Comparison of ENCODE assay signal across 16 cellular contexts in the genomic region with DNA sequence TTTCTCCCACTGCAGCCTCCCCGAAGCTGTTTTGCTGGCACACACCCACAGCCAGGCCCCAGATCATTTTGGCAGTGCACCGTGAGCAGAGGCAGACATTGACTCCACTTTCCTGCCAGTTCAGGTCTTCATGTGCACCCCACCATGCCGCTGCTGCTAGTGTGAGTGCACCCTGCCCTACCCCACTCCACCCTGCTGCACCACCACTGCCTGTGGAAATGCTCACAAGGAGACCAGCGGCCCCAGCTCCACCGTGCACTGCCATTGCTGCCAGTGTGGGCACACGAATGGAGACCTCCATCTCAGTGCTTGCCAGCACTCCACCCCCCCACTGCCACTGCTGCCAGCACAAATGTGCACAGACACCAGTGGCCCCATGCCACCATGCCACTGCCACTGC.
A peak's percentile ranks its signal among the peaks of the same experiment; 100 is the strongest.
DNase-seq lines count a peak whose midpoint lies in the region; ATAC-seq and TF ChIP-seq lines count a peak whose summit lies in the region.
"Had no signal": no experiment of that assay in that cellular context is flagged by ENCODE, and none has a peak within 500 bp of the region (broad histone marks: within the 10 kb centered on the region; RNA-seq: fewer than 3 reads in every experiment).

No MANE protein-coding gene starts in this region.

- no peak overlapping the region for H4K8ac ChIP-seq in neuronal stem cell (ENCODE audit: low read depth, low read length)

- no peak overlapping the region for H3K27ac ChIP-seq in neuronal stem cell (replicated peaks; ENCODE audit: low read length)
- H3K27ac ChIP-seq: BLaER1 had no signal

- no peaks in the 10 kb centered on the region for H3K79me1 ChIP-seq in neuronal stem cell (ENCODE audit: low read depth, low read length)

- no CpG with 5 or more reads among the region's 6 CpGs for WGBS in neuronal stem cell (ENCODE audit: extremely low coverage in 2 of 2, insufficient read length in 2 of 2, insufficient replicate concordance in 1 of 2), 2 donors

- no peak overlapping the region for H2BK5ac ChIP-seq in neuronal stem cell (ENCODE audit: low read length)

- H3K4me1 ChIP-seq in Loucy (ENCODE audit: insufficient read depth, low read length, poor library complexity, severe bottlenecking) (peaks cover 28% of the 10 kb centered on the region), neuronal stem cell (ENCODE audit: control insufficient read depth in 2 of 2, insufficient read depth in 1 of 2, low read depth in 1 of 2, low read length in 2 of 2) (no peaks in the 10 kb centered on the region)
- H3K4me1 ChIP-seq: BE2C, BLaER1 had no signal

- peaks cover 6% of the 10 kb centered on the region; the same call in 1 of the 2 replicates for H3F3A ChIP-seq in Loucy (ENCODE audit: low read depth)

- DNase-seq in neuronal stem cell (ENCODE audit: low spot score) (no peak), GM10248 (ENCODE audit: extremely low spot score) (no peak), D341Med (ENCODE audit: low spot score) (no peak)
- DNase-seq: 8988T; ACHN; BE2C; CD4-positive, alpha-beta memory T cell; CD4-positive, CD25-positive, alpha-beta regulatory T cell; CD8-positive, alpha-beta memory T cell; COR-L47; DMS79 treated with DMSO at 0.1 percent for 48 hours; EL; GDM1 had no signal

- H3K9me2 ChIP-seq in Loucy (replicated peaks; ENCODE audit: low read depth, low read length) = no peaks in the 10 kb centered on the region

- no peaks in the 10 kb centered on the region for H4K20me1 ChIP-seq in Loucy (ENCODE audit: insufficient read depth, low read length, poor library complexity, severe bottlenecking)
- H4K20me1 ChIP-seq: BLaER1 had no signal

- H2AFZ ChIP-seq in Loucy (ENCODE audit: low read length) = no peak overlapping the region
- H2AFZ ChIP-seq in neuronal stem cell (ENCODE audit: low read length) = no peak overlapping the region

- no peak overlapping the region for H3K14ac ChIP-seq in neuronal stem cell (ENCODE audit: low read length)

- H3K27me3 ChIP-seq in Loucy (ENCODE audit: insufficient read depth, low read length, poor library complexity, severe bottlenecking) (no peaks in the 10 kb centered on the region), neuronal stem cell (ENCODE audit: control insufficient read depth in 3 of 3, insufficient read depth in 3 of 3, low read depth in 1 of 3, low read length in 3 of 3) (no peaks in the 10 kb centered on the region)
- H3K27me3 ChIP-seq: BE2C had no signal

- no peak overlapping the region for H2BK15ac ChIP-seq in neuronal stem cell (ENCODE audit: low read length)

- CTCF ChIA-PET in GM10248 (lab: Yijun Ruan, JAX) = no interaction called here

- POLR2A ChIA-PET in GM10248 (lab: Yijun Ruan, JAX) = no interaction called here

- H3K4me3 ChIP-seq in Loucy (ENCODE audit: low read length, poor library complexity, severe bottlenecking) = no peak overlapping the region
- no peak overlapping the region for H3K4me3 ChIP-seq in neuronal stem cell (ENCODE audit: low read length in 2 of 2)
- H3K4me3 ChIP-seq: BLaER1 had no signal

- no peak overlapping the region for H2BK12ac ChIP-seq in neuronal stem cell (ENCODE audit: low read length)

- H2BK120ac ChIP-seq in neuronal stem cell (ENCODE audit: low read depth, low read length) = no peak overlapping the region

- ATAC-seq in GM18868 (IDR thresholded peaks at IDR 0.05; ENCODE audit: unreplicated experiment) = no peak

- no peak for TF ChIP-seq CTCF in Loucy (conservative IDR thresholded peaks at IDR 0.05; ENCODE audit: low read length)
- TF ChIP-seq CTCF in GM10248 (IDR thresholded peaks at IDR 0.05; ENCODE audit: control extremely low read depth, extremely low read depth, low read depth, missing control alignments) = no peak

- no peak overlapping the region for H3K18ac ChIP-seq in neuronal stem cell (ENCODE audit: low read length)

- no peak overlapping the region for H3K4ac ChIP-seq in neuronal stem cell (ENCODE audit: low read length)

- peak overlapping the region; percentile 53 for H4K91ac ChIP-seq in neuronal stem cell (ENCODE audit: low read depth, low read length, poor library complexity)

- no peak overlapping the region for H3K23ac ChIP-seq in neuronal stem cell (ENCODE audit: low read depth, low read length, poor library complexity)

- no peaks in the 10 kb centered on the region for H3K79me2 ChIP-seq in Loucy (ENCODE audit: insufficient read depth, low read length)

- H3K4me2 ChIP-seq in Loucy (ENCODE audit: low read depth, low read length, poor library complexity, severe bottlenecking) (peak overlapping the region; percentile 5), neuronal stem cell (ENCODE audit: insufficient read depth, low read length, poor library complexity, severe bottlenecking) (no peak overlapping the region)
- H3K4me2 ChIP-seq: BLaER1 had no signal

- H3K9me3 ChIP-seq in Loucy (ENCODE audit: insufficient read depth, low read depth, low read length) = no peaks in the 10 kb centered on the region
- no peaks in the 10 kb centered on the region for H3K9me3 ChIP-seq in neuronal stem cell (replicated peaks in 1 of 2; ENCODE audit: control insufficient read depth in 2 of 2, insufficient read depth in 1 of 2, low read depth in 1 of 2, low read length in 2 of 2)
- H3K9me3 ChIP-seq: BE2C, BLaER1 had no signal

- H3K36me3 ChIP-seq in Loucy (ENCODE audit: insufficient read depth, low read length) (no peaks in the 10 kb centered on the region), neuronal stem cell (replicated peaks in 1 of 2; ENCODE audit: control insufficient read depth in 2 of 2, insufficient read depth in 2 of 2, low read length in 2 of 2) (no peaks in the 10 kb centered on the region)
- H3K36me3 ChIP-seq: BE2C, BLaER1 had no signal

- no peak overlapping the region for H2AK5ac ChIP-seq in neuronal stem cell (ENCODE audit: low read depth, low read length)

- no peak overlapping the region for H3K9ac ChIP-seq in Loucy (ENCODE audit: low read depth, low read length, poor library complexity, severe bottlenecking)
- H3K9ac ChIP-seq in neuronal stem cell (ENCODE audit: low read depth, low read length, poor library complexity) = no peak overlapping the region
- H3K9ac ChIP-seq: BLaER1 had no signal
